25 cellular contexts compared by ENCODE assay signal in the genomic region with DNA sequence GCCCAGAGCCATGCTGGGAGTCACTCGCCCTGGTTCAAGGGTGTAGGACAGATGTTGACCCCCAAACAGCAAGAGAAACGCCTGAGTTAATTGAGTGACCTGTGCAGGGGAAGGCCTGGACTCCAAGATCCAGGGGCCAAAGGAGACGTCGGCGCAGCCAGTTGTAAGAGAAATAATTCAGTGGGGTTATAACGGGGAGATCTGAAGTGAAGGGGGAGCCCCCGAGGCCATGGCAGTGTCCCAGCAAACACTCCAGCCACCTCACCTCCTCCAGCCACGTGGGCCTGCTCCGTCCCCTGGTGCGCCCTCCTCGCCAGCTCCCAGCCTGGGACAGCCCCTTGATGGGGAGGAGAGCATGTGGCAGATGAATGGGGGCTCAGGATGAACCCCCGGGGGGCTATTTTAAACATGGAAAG.
"Had no signal": no experiment of that assay in that cellular context is flagged by ENCODE, and none has a peak within 500 bp of the region (broad histone marks: within the 10 kb centered on the region; RNA-seq: fewer than 3 reads in every experiment).

No MANE protein-coding gene starts in this region.

- H3K4me3 ChIP-seq: body of pancreas, cardiac muscle cell, left ventricle myocardium inferior, stomach, suprapubic skin, tibial nerve, uterus had no signal

- H3K4me3 Mint-ChIP-seq: activated naive CD4-positive, alpha-beta T cell treated with anti-CD3 and anti-CD28 coated beads, Interleukin-2, amount 50 U/mL, for 24 hours; dendritic cell treated with granulocyte-macrophage colony-stimulating factor and Interleukin-4, amounts not matched to agents 40 ng/mL and 50 ng/mL, for 4 days; nephron; stimulated activated memory B cell treated with anti-CD40 and anti-IgM and Interleukin-4, amounts not matched to agents 10 μg/mL and 1 μg/mL and 100 μg/mL, for 72 hours had no signal

- H3K4me1 Mint-ChIP-seq: activated naive CD4-positive, alpha-beta T cell treated with anti-CD3 and anti-CD28 coated beads, Interleukin-2, amount 50 U/mL, for 24 hours; stimulated activated memory B cell treated with anti-CD40 and anti-IgM and Interleukin-4, amounts not matched to agents 10 μg/mL and 1 μg/mL and 100 μg/mL, for 72 hours had no signal

- DNase-seq: activated CD4-positive, alpha-beta T cell treated with anti-CD3 and anti-CD28 coated beads, Interleukin-2, amount 50 U/mL, for 1 hour; activated CD4-positive, CD25-positive, alpha-beta regulatory T cell treated with anti-CD3 and anti-CD28 coated beads, Interleukin-2, amount 50 U/mL, for 72 hours; activated gamma-delta T cell treated with Interleukin-2 at 50 U/mL for 16 hours; activated T-cell treated with anti-CD3 and anti-CD28 coated beads for 4 hours; anterior cingulate cortex; effector CD4-positive, alpha-beta T cell; kidney glomerular epithelial cell; left ventricle myocardium inferior; mammary epithelial cell; midbrain; small intestine; stimulated activated CD4-positive, alpha-beta T cell treated with anti-CD3 and anti-CD28 coated beads, Interleukin-15, amount 100 ng/mL, for 24 hours; stomach; uterus had no signal

- H3K9me3 ChIP-seq: body of pancreas, left ventricle myocardium inferior, stomach, suprapubic skin, tibial nerve, uterus had no signal

- H3K4me1 ChIP-seq: body of pancreas, left ventricle myocardium inferior, stomach, suprapubic skin, tibial nerve, uterus had no signal

- H3K9me3 Mint-ChIP-seq: activated naive CD4-positive, alpha-beta T cell treated with anti-CD3 and anti-CD28 coated beads, Interleukin-2, amount 50 U/mL, for 24 hours; dendritic cell treated with granulocyte-macrophage colony-stimulating factor and Interleukin-4, amounts not matched to agents 40 ng/mL and 50 ng/mL, for 4 days; nephron; stimulated activated memory B cell treated with anti-CD40 and anti-IgM and Interleukin-4, amounts not matched to agents 10 μg/mL and 1 μg/mL and 100 μg/mL, for 72 hours had no signal

- H3K36me3 ChIP-seq: cardiac muscle cell, left ventricle myocardium inferior, stomach, suprapubic skin, tibial nerve, uterus had no signal

- H3K27ac ChIP-seq: body of pancreas, cardiac muscle cell, left ventricle myocardium inferior, stomach, suprapubic skin, tibial nerve, uterus, VCaP had no signal

- FAIRE-seq: endometrium, small intestine had no signal

- ATAC-seq: body of pancreas; sciatic nerve; stimulated activated memory B cell treated with anti-CD40 and anti-IgM and Interleukin-4, amounts not matched to agents 10 μg/mL and 1 μg/mL and 100 μg/mL, for 72 hours had no signal

- H3K27ac Mint-ChIP-seq: activated naive CD4-positive, alpha-beta T cell treated with anti-CD3 and anti-CD28 coated beads, Interleukin-2, amount 50 U/mL, for 24 hours; dendritic cell treated with granulocyte-macrophage colony-stimulating factor and Interleukin-4, amounts not matched to agents 40 ng/mL and 50 ng/mL, for 4 days; nephron; stimulated activated memory B cell treated with anti-CD40 and anti-IgM and Interleukin-4, amounts not matched to agents 10 μg/mL and 1 μg/mL and 100 μg/mL, for 72 hours had no signal

- H3K27me3 ChIP-seq: body of pancreas, cardiac muscle cell, tibial nerve, uterus had no signal

- H3K36me3 Mint-ChIP-seq: activated naive CD4-positive, alpha-beta T cell treated with anti-CD3 and anti-CD28 coated beads, Interleukin-2, amount 50 U/mL, for 24 hours; stimulated activated memory B cell treated with anti-CD40 and anti-IgM and Interleukin-4, amounts not matched to agents 10 μg/mL and 1 μg/mL and 100 μg/mL, for 72 hours had no signal
